9 cellular contexts compared by ENCODE assay signal in genomic region chr1:77948841-77949424, GRCh38. TPM values are rescaled to one million over a fixed set of nuclear protein-coding genes. Genes with fewer than 3 reads are reported as not detected.
DNase-seq lines count a peak whose midpoint lies in the region; ATAC-seq, FAIRE-seq and TF ChIP-seq lines count a peak whose summit lies in the region.
"Had no signal": no experiment of that assay in that cellular context is flagged by ENCODE, and none has a peak within 500 bp of the region (broad histone marks: within the 10 kb centered on the region; RNA-seq: fewer than 3 reads in every experiment).

No MANE protein-coding gene starts in this region.

- ATAC-seq in HG03520 (IDR thresholded peaks at IDR 0.05; ENCODE audit: unreplicated experiment), result no peak
- ATAC-seq in omental fat pad (ENCODE audit: low FRiP score), result no peak

- peak; percentile 25 for DNase-seq in A673 (ENCODE audit: low spot score)
- DNase-seq in GM18507 (ENCODE audit: extremely low spot score, insufficient read length, low read depth), result no peak
- DNase-seq in OCI-M1 (lab: John Stamatoyannopoulos, UW), result peak; percentile 20
- DNase-seq in fibroblast of villous mesenchyme (ENCODE audit: low read depth), result peak; percentile 26
- DNase-seq in AG08396 (ENCODE audit: low spot score), result no peak
- DNase-seq in amniotic stem cell (lab: John Stamatoyannopoulos, UW), result no peak
- no peak for DNase-seq in omental fat pad (ENCODE audit: low spot score)
- DNase-seq: T-helper 2 cell had no signal

- peaks cover 100% of the 10 kb centered on the region for H3K36me3 ChIP-seq in A673 (ENCODE audit: insufficient read depth, low read length, poor library complexity, severe bottlenecking)

- intact Hi-C loops in A673 (cut with micrococcal nuclease; ENCODE audit: unreplicated experiment), result no loop called here

- no peaks in the 10 kb centered on the region for H3K9me3 ChIP-seq in A673 (ENCODE audit: low read depth, low read length, poor library complexity, severe bottlenecking)

- no peak overlapping the region for H3K4me3 ChIP-seq in A673 (ENCODE audit: low read depth, low read length, poor library complexity, severe bottlenecking)
- no peak overlapping the region for H3K4me3 ChIP-seq in fibroblast of villous mesenchyme (ENCODE audit: low read depth, low read length)

- peak; percentile 47 for FAIRE-seq in GM18507 (lab: Jason Lieb, UNC)

- H3K27me3 ChIP-seq in A673 (replicated peaks; ENCODE audit: insufficient read depth, low read depth, low read length, poor library complexity), result no peaks in the 10 kb centered on the region

- CTCF ChIA-PET in A673 (lab: Charles Lee), result no interaction called here

- POLR2A ChIA-PET in A673 (lab: Charles Lee; ENCODE audit: low non-redundant PET), result no interaction called here

- no peaks in the 10 kb centered on the region for H3K4me1 ChIP-seq in A673 (ENCODE audit: insufficient read depth, low read length, poor library complexity, severe bottlenecking)

- no TSS peak for BruUV-seq in A673 (replicated peaks; lab: Mats Ljungman, UMichigan)

- no peak overlapping the region for H3K27ac ChIP-seq in A673 (ENCODE audit: low read depth, low read length, poor library complexity, severe bottlenecking)

- TF ChIP-seq CTCF in A673 (conservative IDR thresholded peaks at IDR 0.05; ENCODE audit: low read depth, low read length) (no peak), fibroblast of villous mesenchyme (IDR thresholded peaks at IDR 0.05; ENCODE audit: insufficient read depth, low read depth, low read length) (peak; percentile 12), omental fat pad (IDR thresholded peaks at IDR 0.05) (no peak)

RNA-seq across cellular contexts. Expression of gene FUBP1, which starts 29.9 kb away (rescaled TPM):
- total RNA-seq in A673 (2021) (195 and 213 TPM in 2 replicates), fibroblast of villous mesenchyme (87.0 and 125 TPM in 2 replicates), omental fat pad (100 to 1,000 TPM in 2 of 4 donors, 10 to 100 TPM in 2; 70.2 to 152 (median 94.4) TPM)

RNA-seq across cellular contexts. Expression of gene DNAJB4, which starts 55.8 kb away (rescaled TPM):
- total RNA-seq in A673 (2021), result 28.3 and 34.5 TPM in 2 replicates
- total RNA-seq in fibroblast of villous mesenchyme, result 35.4 and 57.0 TPM in 2 replicates
- 10 to 100 TPM; 32.1 to 50.4 (median 41.0) TPM for total RNA-seq in omental fat pad

Comparison
In these comparisons a context has a peak if more than half of its experiments do, and no peak if none do; other contexts are left out.
1. DNase-seq: peak in A673 (single experiment), OCI-M1 (single experiment) and fibroblast of villous mesenchyme (single experiment); none in GM18507 (single experiment), AG08396 (single experiment), amniotic stem cell (single experiment) and omental fat pad (single experiment).